In genomic region chr7:139854803-139855497, GRCh38 we compare ENCODE assay signal across 12 cellular contexts. TPM values are rescaled to one million over a fixed set of nuclear protein-coding genes. Genes with fewer than 3 reads are reported as not detected.
DNase-seq lines count a peak whose midpoint lies in the region; ATAC-seq and TF ChIP-seq lines count a peak whose summit lies in the region.
"Had no signal": no experiment of that assay in that cellular context is flagged by ENCODE, and none has a peak within 500 bp of the region (broad histone marks: within the 10 kb centered on the region; RNA-seq: fewer than 3 reads in every experiment).

No MANE protein-coding gene starts in this region.

- POLR2A ChIA-PET in CD4-positive, alpha-beta memory T cell (lab: Charles Lee; ENCODE audit: partially characterized antibody): interaction anchor here (1.3 to 2.0 kb wide), 3 partner anchors 22 to 88 kb away, joined by 3 to 11 read pairs (median 5); partner anchors contain the start of gene TBXAS1
- POLR2A ChIA-PET in PC-9 (lab: Charles Lee; ENCODE audit: unreplicated experiment): no interaction called here

- H3K4me3 ChIP-seq in CD4-positive, alpha-beta memory T cell (ENCODE audit: low read length in 2 of 2): no peak overlapping the region
- H3K4me3 ChIP-seq in mucosa of stomach (ENCODE audit: low read length) (no peak overlapping the region), PC-9 (no peak overlapping the region)

- H3K9ac ChIP-seq in mucosa of stomach (ENCODE audit: low read length): peak overlapping the region; percentile 36

- intact Hi-C loops in CD4-positive, alpha-beta memory T cell (cut with micrococcal nuclease): no loop called here
- intact Hi-C loops in PC-9 (cut with micrococcal nuclease; ENCODE audit: unreplicated experiment): no loop called here

- peak in 2 of 5 donors; percentile 9 to 19 for DNase-seq in CD4-positive, alpha-beta memory T cell
- DNase-seq in T-helper 2 cell treated with Interferon-gamma antibody and Interleukin-4, amounts not matched to agents 5 μg/mL and 100 μg/mL, for 36 hours (ENCODE audit: low spot score): no peak
- no peak for DNase-seq in PC-9
- no peak for DNase-seq in globus pallidus (ENCODE audit: low spot score)
- DNase-seq: activated CD4-positive, CD25-positive, alpha-beta regulatory T cell treated with anti-CD3 and anti-CD28 coated beads, Interleukin-2, amount 50 U/mL, for 72 hours; Calu3; left ventricle myocardium superior; NCI-H1694 had no signal

- no peaks in the 10 kb centered on the region for H4K20me1 ChIP-seq in PC-9 (ENCODE audit: insufficient read depth)

- H3K4me1 Mint-ChIP-seq in CD4-positive, alpha-beta memory T cell: peaks cover 18 to 41% (median 32%) of the 10 kb centered on the region in 4 donors
- H3K4me1 Mint-ChIP-seq in T-helper 2 cell treated with Interferon-gamma antibody and Interleukin-4, amounts not matched to agents 5 μg/mL and 100 μg/mL, for 36 hours (ENCODE audit: low read depth): peaks cover 11% of the 10 kb centered on the region

- CTCF ChIA-PET in CD4-positive, alpha-beta memory T cell (lab: Charles Lee; ENCODE audit: partially characterized antibody): interaction anchor here (1.8 kb wide), 1 partner anchor 25 kb away, joined by 5 read pairs; no protein-coding TSS in a partner anchor
- CTCF ChIA-PET in PC-9 (lab: Charles Lee): no interaction called here

- no peaks in the 10 kb centered on the region for H3K27me3 ChIP-seq in CD4-positive, alpha-beta memory T cell (ENCODE audit: insufficient read depth, low read length)
- H3K27me3 ChIP-seq in mucosa of stomach (ENCODE audit: control insufficient read depth, insufficient read depth, low read length): no peaks in the 10 kb centered on the region
- no peaks in the 10 kb centered on the region for H3K27me3 ChIP-seq in PC-9 (ENCODE audit: insufficient read depth, low read depth)

- BruUV-seq in PC-9 (replicated peaks; lab: Mats Ljungman, UMichigan): no TSS peak

- H3K9me3 ChIP-seq in CD4-positive, alpha-beta memory T cell (ENCODE audit: control insufficient read depth in 1 of 2, low read length in 2 of 2): no peaks in the 10 kb centered on the region
- H3K9me3 ChIP-seq in mucosa of stomach (ENCODE audit: control insufficient read depth, low read length) (no peaks in the 10 kb centered on the region), PC-9 (ENCODE audit: insufficient read depth, low read depth) (no peaks in the 10 kb centered on the region)

- peak overlapping the region; percentile 54 to 95 (median 75) for H3K27ac Mint-ChIP-seq in CD4-positive, alpha-beta memory T cell
- peak overlapping the region; percentile 32 for H3K27ac Mint-ChIP-seq in T-helper 2 cell treated with Interferon-gamma antibody and Interleukin-4, amounts not matched to agents 5 μg/mL and 100 μg/mL, for 36 hours

- H3K4me1 ChIP-seq in CD4-positive, alpha-beta memory T cell (ENCODE audit: insufficient read depth, low read length): peaks cover 25% of the 10 kb centered on the region
- H3K4me1 ChIP-seq in mucosa of stomach (ENCODE audit: control insufficient read depth, insufficient read depth, low read length): peaks cover 27% of the 10 kb centered on the region
- H3K4me1 ChIP-seq in PC-9 (replicated peaks; ENCODE audit: insufficient read depth): no peaks in the 10 kb centered on the region

- H3K27me3 Mint-ChIP-seq in CD4-positive, alpha-beta memory T cell: no peaks in the 10 kb centered on the region
- no peaks in the 10 kb centered on the region for H3K27me3 Mint-ChIP-seq in T-helper 2 cell treated with Interferon-gamma antibody and Interleukin-4, amounts not matched to agents 5 μg/mL and 100 μg/mL, for 36 hours (ENCODE audit: low read depth)

- no peak overlapping the region for H2AFZ ChIP-seq in PC-9

- H3K36me3 Mint-ChIP-seq in CD4-positive, alpha-beta memory T cell: peaks cover 0 to 4% of the 10 kb centered on the region in 2 donors
- no peaks in the 10 kb centered on the region for H3K36me3 Mint-ChIP-seq in T-helper 2 cell treated with Interferon-gamma antibody and Interleukin-4, amounts not matched to agents 5 μg/mL and 100 μg/mL, for 36 hours (ENCODE audit: low read depth)

- no peaks in the 10 kb centered on the region for H3K9me2 ChIP-seq in PC-9 (ENCODE audit: insufficient read depth)

- H3K9me3 Mint-ChIP-seq in CD4-positive, alpha-beta memory T cell: peaks cover 0 to 2% (median 0%) of the 10 kb centered on the region in 8 donors
- no peaks in the 10 kb centered on the region for H3K9me3 Mint-ChIP-seq in T-helper 2 cell treated with Interferon-gamma antibody and Interleukin-4, amounts not matched to agents 5 μg/mL and 100 μg/mL, for 36 hours

- no peak overlapping the region for H3K27ac ChIP-seq in CD4-positive, alpha-beta memory T cell (ENCODE audit: low read depth, low read length)
- H3K27ac ChIP-seq in PC-9: no peak overlapping the region

- no peaks in the 10 kb centered on the region for H3F3A ChIP-seq in PC-9 (ENCODE audit: insufficient read depth, low read depth)

- no peak for TF ChIP-seq CTCF in PC-9 (conservative IDR thresholded peaks at IDR 0.05)

- peak; percentile 20 for ATAC-seq in GM21447 (IDR thresholded peaks at IDR 0.05; ENCODE audit: unreplicated experiment)
- ATAC-seq in GM21723 (IDR thresholded peaks at IDR 0.05; ENCODE audit: unreplicated experiment): no peak
- ATAC-seq in SK-N-SH treated with all-trans-retinoic acid at 6 μM for 48 hours: no peak

- no peaks in the 10 kb centered on the region for H3K79me2 ChIP-seq in PC-9 (ENCODE audit: low read depth)

- H3K4me2 ChIP-seq in PC-9: no peak overlapping the region

- H3K4me3 Mint-ChIP-seq in CD4-positive, alpha-beta memory T cell: peak overlapping the region in 7 of 8 donors; percentile 39 to 71 (median 61)
- H3K4me3 Mint-ChIP-seq in T-helper 2 cell treated with Interferon-gamma antibody and Interleukin-4, amounts not matched to agents 5 μg/mL and 100 μg/mL, for 36 hours: no peak overlapping the region

- H3K36me3 ChIP-seq in CD4-positive, alpha-beta memory T cell (ENCODE audit: insufficient read depth, low read length): no peaks in the 10 kb centered on the region
- no peaks in the 10 kb centered on the region for H3K36me3 ChIP-seq in mucosa of stomach (ENCODE audit: control insufficient read depth, insufficient read depth, low read length)
- H3K36me3 ChIP-seq in PC-9 (ENCODE audit: low read depth): no peaks in the 10 kb centered on the region

TF ChIP-seq in SK-N-SH treated with all-trans-retinoic acid at 6 μM for 48 hours, 23 proteins besides CTCF, POLR2A, EP300 and RAD21:
- no peak for TF ChIP-seq ZC3H10 (CRISPR knock-in tag; IDR thresholded peaks at IDR 0.05)
- TF ChIP-seq ESRRG (CRISPR knock-in tag; IDR thresholded peaks at IDR 0.05): no peak

RNA-seq across cellular contexts. Expression of gene TBXAS1, which starts 25.9 kb away (rescaled TPM):
- 10 to 100 TPM; 16.6 to 18.0 TPM for total RNA-seq in CD4-positive, alpha-beta memory T cell
- polyA plus RNA-seq in CD4-positive, alpha-beta memory T cell: 10 to 100 TPM; 19.8 to 20.1 TPM
- 0.58 and 2.2 TPM in 2 replicates for total RNA-seq in PC-9 (2021)
